ENCODE assay signal across 28 cellular contexts in the genomic region with DNA sequence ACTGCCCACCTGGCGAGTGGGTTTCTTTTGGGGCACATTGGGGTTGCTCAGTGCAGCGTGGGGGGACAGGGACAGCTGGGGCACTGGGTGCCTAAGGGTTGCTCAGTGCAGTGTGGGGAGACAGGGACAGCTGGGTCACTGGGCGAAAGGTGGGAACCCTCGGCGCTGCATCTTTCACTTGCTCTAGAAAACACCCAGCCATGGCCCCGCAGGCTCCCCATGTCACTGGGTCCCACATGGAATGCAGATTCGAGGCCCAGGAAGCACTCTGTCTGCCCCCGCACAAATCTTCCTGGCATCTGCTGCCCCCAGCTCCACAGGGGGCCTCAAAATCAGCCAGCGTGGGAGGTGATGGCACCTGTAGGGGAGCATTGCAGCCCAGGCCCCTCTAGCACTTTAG.
"Had no signal": no experiment of that assay in that cellular context is flagged by ENCODE, and none has a peak within 500 bp of the region (broad histone marks: within the 10 kb centered on the region; RNA-seq: fewer than 3 reads in every experiment).

No MANE protein-coding gene starts in this region.

- H3K4me3 Mint-ChIP-seq: naive thymus-derived CD4-positive, alpha-beta T cell; natural killer cell treated with Interleukin-12 subunit alpha and Interleukin-12 subunit beta and Interleukin-15 and Interleukin-18, amount 100 ng/mL, for 72 hours; neural crest cell; stimulated activated naive B cell treated with anti-CD40 and anti-IgM and Interleukin-4, amounts not matched to agents 10 μg/mL and 1 μg/mL and 100 μg/mL, for 72 hours had no signal

- H3K27me3 Mint-ChIP-seq: naive thymus-derived CD4-positive, alpha-beta T cell; natural killer cell treated with Interleukin-12 subunit alpha and Interleukin-12 subunit beta and Interleukin-15 and Interleukin-18, amount 100 ng/mL, for 72 hours; stimulated activated naive B cell treated with anti-CD40 and anti-IgM and Interleukin-4, amounts not matched to agents 10 μg/mL and 1 μg/mL and 100 μg/mL, for 72 hours had no signal

- H3K4me1 Mint-ChIP-seq: neural crest cell had no signal

- ATAC-seq: heart right ventricle; left cardiac atrium; left lobe of liver; lower lobe of right lung; mucosa of descending colon; naive thymus-derived CD4-positive, alpha-beta T cell; natural killer cell treated with Interleukin-12 subunit alpha and Interleukin-12 subunit beta and Interleukin-15 and Interleukin-18, amount 100 ng/mL, for 72 hours; psoas muscle; right lobe of liver; stimulated activated naive B cell treated with anti-CD40 and anti-IgM and Interleukin-4, amounts not matched to agents 10 μg/mL and 1 μg/mL and 100 μg/mL, for 72 hours; stimulated activated naive CD8-positive, alpha-beta T cell treated with anti-CD3 and anti-CD28 coated beads, Interleukin-15, Interleukin-2, amounts not matched to agents 100 U/mL and 50 U/mL, for 24 hours had no signal

- H3K4me2 ChIP-seq: hepatocyte had no signal

- H3K4me1 ChIP-seq: heart right ventricle, lower lobe of right lung, parathyroid adenoma, psoas muscle, right lobe of liver, stomach, testis, thyroid gland, uterus had no signal

- H3K27ac ChIP-seq: heart right ventricle, hepatocyte, lower lobe of right lung, parathyroid adenoma, psoas muscle, right lobe of liver, skin epidermis, stomach, testis, thyroid gland, uterus had no signal

- H3K27me3 ChIP-seq: hepatocyte, right lobe of liver, testis, thyroid gland, uterus had no signal

- H2AFZ ChIP-seq: hepatocyte, parathyroid adenoma had no signal

- H3K36me3 Mint-ChIP-seq: natural killer cell treated with Interleukin-12 subunit alpha and Interleukin-12 subunit beta and Interleukin-15 and Interleukin-18, amount 100 ng/mL, for 72 hours had no signal

- H3K9me3 ChIP-seq: lower lobe of right lung, mucosa of descending colon, psoas muscle, right lobe of liver, stomach, testis, thyroid gland, uterus had no signal

- DNase-seq: heart right ventricle; kidney glomerular epithelial cell; left cardiac atrium; mesendoderm; midbrain; naive thymus-derived CD4-positive, alpha-beta T cell; nucleus accumbens; psoas muscle; stimulated activated CD4-positive, alpha-beta T cell treated with anti-CD3 and anti-CD28 coated beads, Interleukin-12 subunit alpha, Interleukin-12 subunit beta, amount 100 ng/mL, for 4 hours; stimulated activated CD4-positive, alpha-beta T cell treated with anti-CD3 and anti-CD28 coated beads, Interleukin-15, amount 100 ng/mL, for 24 hours; stimulated activated CD4-positive, alpha-beta T cell treated with anti-CD3 and anti-CD28 coated beads, Interleukin-2, amount 100 ng/mL, for 24 hours; stimulated activated CD4-positive, alpha-beta T cell treated with anti-CD3 and anti-CD28 coated beads, Interleukin-4, amount 100 ng/mL, for 1 hour; stimulated activated naive B cell treated with anti-CD40 and anti-IgM and Interleukin-4, amounts not matched to agents 10 μg/mL and 1 μg/mL and 100 μg/mL, for 72 hours; stimulated activated naive CD8-positive, alpha-beta T cell treated with anti-CD3 and anti-CD28 coated beads, Interleukin-15, Interleukin-2, amounts not matched to agents 100 U/mL and 50 U/mL, for 24 hours; stomach; testis; thyroid gland; trophoblast cell; uterus had no signal

- H3K36me3 ChIP-seq: heart right ventricle, lower lobe of right lung, right lobe of liver, stomach, thyroid gland, uterus had no signal

- H3K27ac Mint-ChIP-seq: naive thymus-derived CD4-positive, alpha-beta T cell; natural killer cell treated with Interleukin-12 subunit alpha and Interleukin-12 subunit beta and Interleukin-15 and Interleukin-18, amount 100 ng/mL, for 72 hours; stimulated activated naive B cell treated with anti-CD40 and anti-IgM and Interleukin-4, amounts not matched to agents 10 μg/mL and 1 μg/mL and 100 μg/mL, for 72 hours had no signal

- H3K79me2 ChIP-seq: hepatocyte, parathyroid adenoma had no signal

- H3K4me3 ChIP-seq: heart right ventricle, hepatocyte, lower lobe of right lung, mucosa of descending colon, psoas muscle, right lobe of liver, skin epidermis, stomach, testis, thyroid gland, uterus had no signal

- H3K9me3 Mint-ChIP-seq: natural killer cell treated with Interleukin-12 subunit alpha and Interleukin-12 subunit beta and Interleukin-15 and Interleukin-18, amount 100 ng/mL, for 72 hours; neural crest cell; stimulated activated naive B cell treated with anti-CD40 and anti-IgM and Interleukin-4, amounts not matched to agents 10 μg/mL and 1 μg/mL and 100 μg/mL, for 72 hours had no signal
